16 cellular contexts compared by ENCODE assay signal in genomic region chr13:80945328-80945727, GRCh38.
DNase-seq lines count a peak whose midpoint lies in the region; ATAC-seq and TF ChIP-seq lines count a peak whose summit lies in the region.
"Had no signal": no experiment of that assay in that cellular context is flagged by ENCODE, and none has a peak within 500 bp of the region (broad histone marks: within the 10 kb centered on the region; RNA-seq: fewer than 3 reads in every experiment).

No MANE protein-coding gene starts in this region.

- H2AFZ ChIP-seq in smooth muscle cell (ENCODE audit: low read depth): peak overlapping the region; percentile 80
- H2AFZ ChIP-seq: parathyroid adenoma had no signal

- no peaks in the 10 kb centered on the region for H3K36me3 ChIP-seq in left ventricle myocardium inferior
- H3K36me3 ChIP-seq in smooth muscle cell (ENCODE audit: low read depth): no peaks in the 10 kb centered on the region
- no peaks in the 10 kb centered on the region for H3K36me3 ChIP-seq in aorta (ENCODE audit: control insufficient read depth in 1 of 2, insufficient read depth in 2 of 2, low read length in 1 of 2)
- H3K36me3 ChIP-seq: heart left ventricle, uterus had no signal

- peaks cover 6% of the 10 kb centered on the region for H3K9me3 ChIP-seq in left ventricle myocardium inferior (replicated peaks)
- H3K9me3 ChIP-seq in smooth muscle cell (replicated peaks; ENCODE audit: low read depth): no peaks in the 10 kb centered on the region
- H3K9me3 ChIP-seq in aorta (ENCODE audit: control insufficient read depth, low read length): no peaks in the 10 kb centered on the region
- H3K9me3 ChIP-seq: uterus had no signal

- TF ChIP-seq CTCF in left ventricle myocardium inferior (IDR thresholded peaks at IDR 0.05; ENCODE audit: borderline replicate concordance) (no peak), smooth muscle cell (IDR thresholded peaks at IDR 0.05; ENCODE audit: borderline replicate concordance, insufficient read depth, poor library complexity, severe bottlenecking) (no peak)

- no peaks in the 10 kb centered on the region for H4K20me1 ChIP-seq in smooth muscle cell (ENCODE audit: low read depth)

- no peak overlapping the region for H3K4me3 Mint-ChIP-seq in activated CD4-positive, alpha-beta memory T cell treated with anti-CD3 and anti-CD28 coated beads for 36 hours
- H3K4me3 Mint-ChIP-seq: activated CD4-positive, alpha-beta T cell treated with anti-CD3 and anti-CD28 coated beads, Interleukin-2, amount 10 ng/mL, durations not matched to agents 24 days and 14 days; stimulated activated effector memory CD8-positive, alpha-beta T cell treated with anti-CD3 and anti-CD28 coated beads, Interleukin-12 subunit alpha, Interleukin-12 subunit beta, amount 100 ng/mL, for 72 hours had no signal

- 20% methylated on average over 3 of the region's 3 CpGs for WGBS in smooth muscle cell (ENCODE audit: low lambda C conversion rate)
- WGBS in aorta, 2 donors: 74 to 77% methylated on average over 3 of the region's 3 CpGs

- no peak overlapping the region for H3K9ac ChIP-seq in smooth muscle cell (ENCODE audit: low read depth)
- H3K9ac ChIP-seq: parathyroid adenoma had no signal

- H3K4me1 ChIP-seq in left ventricle myocardium inferior (no peaks in the 10 kb centered on the region), smooth muscle cell (ENCODE audit: low read depth) (peaks cover 20% of the 10 kb centered on the region), aorta (ENCODE audit: control insufficient read depth in 1 of 2, insufficient read depth in 2 of 2, low read length in 2 of 2) (no peaks in the 10 kb centered on the region)
- H3K4me1 ChIP-seq: heart left ventricle, parathyroid adenoma, uterus had no signal

- peaks cover 3% of the 10 kb centered on the region for H3K9me3 Mint-ChIP-seq in activated CD4-positive, alpha-beta memory T cell treated with anti-CD3 and anti-CD28 coated beads for 36 hours
- H3K9me3 Mint-ChIP-seq: activated CD4-positive, alpha-beta T cell treated with anti-CD3 and anti-CD28 coated beads, Interleukin-2, amount 10 ng/mL, durations not matched to agents 24 days and 14 days had no signal

- H3K4me2 ChIP-seq in smooth muscle cell: no peak overlapping the region

- intact Hi-C loops in Right ventricle myocardium inferior (cut with DNase I) (no loop called here), left ventricle myocardium inferior (cut with micrococcal nuclease) (no loop called here), aorta (cut with DNase I) (no loop called here)
- intact Hi-C loops in activated CD4-positive, alpha-beta memory T cell treated with anti-CD3 and anti-CD28 coated beads for 36 hours (cut with micrococcal nuclease): no loop called here

- POLR2A ChIA-PET in activated CD4-positive, alpha-beta memory T cell treated with anti-CD3 and anti-CD28 coated beads for 36 hours (lab: Charles Lee): no interaction called here

- no peak overlapping the region for H3K27ac ChIP-seq in left ventricle myocardium inferior (replicated peaks)
- H3K27ac ChIP-seq in smooth muscle cell (ENCODE audit: low read depth): no peak overlapping the region
- no peak overlapping the region for H3K27ac ChIP-seq in aorta (ENCODE audit: low read depth in 1 of 2, low read length in 2 of 2)
- H3K27ac ChIP-seq: heart left ventricle, parathyroid adenoma, uterus had no signal

- no peaks in the 10 kb centered on the region for H3K4me1 Mint-ChIP-seq in activated CD4-positive, alpha-beta memory T cell treated with anti-CD3 and anti-CD28 coated beads for 36 hours (ENCODE audit: low read depth)
- H3K4me1 Mint-ChIP-seq: activated CD4-positive, alpha-beta T cell treated with anti-CD3 and anti-CD28 coated beads, Interleukin-2, amount 10 ng/mL, durations not matched to agents 24 days and 14 days; stimulated activated effector memory CD8-positive, alpha-beta T cell treated with anti-CD3 and anti-CD28 coated beads, Interleukin-12 subunit alpha, Interleukin-12 subunit beta, amount 100 ng/mL, for 72 hours had no signal

- DNase-seq in Right ventricle myocardium inferior (ENCODE audit: missing footprints): peak; percentile 53
- no peak for DNase-seq in left ventricle myocardium inferior
- DNase-seq in astrocyte of the hippocampus (ENCODE audit: low read depth, low spot score): peak; percentile 16
- DNase-seq in islet precursor cell: peak; percentile 88
- no peak for DNase-seq in smooth muscle cell (lab: John Stamatoyannopoulos, UW; ENCODE audit: unreplicated experiment)
- no peak for DNase-seq in activated CD4-positive, alpha-beta memory T cell treated with anti-CD3 and anti-CD28 coated beads for 36 hours
- DNase-seq in aorta: no peak
- DNase-seq: activated CD4-positive, alpha-beta T cell treated with anti-CD3 and anti-CD28 coated beads, Interleukin-2, amount 10 ng/mL, durations not matched to agents 24 days and 14 days; Karpas-422; NCI-H2029; stimulated activated CD4-positive, alpha-beta T cell treated with anti-CD3 and anti-CD28 coated beads, Interleukin-1b, Interleukin-23, amount 100 ng/mL, for 48 hours; uterus had no signal

- H3F3A ChIP-seq in smooth muscle cell (ENCODE audit: low read depth): no peaks in the 10 kb centered on the region

- CTCF ChIA-PET in activated CD4-positive, alpha-beta memory T cell treated with anti-CD3 and anti-CD28 coated beads for 36 hours (lab: Charles Lee): no interaction called here

- H3K79me2 ChIP-seq in smooth muscle cell (ENCODE audit: low read depth): no peaks in the 10 kb centered on the region
- H3K79me2 ChIP-seq: parathyroid adenoma had no signal

- no peak for ATAC-seq in Right ventricle myocardium inferior
- no peak for ATAC-seq in HG03045 (IDR thresholded peaks at IDR 0.05; ENCODE audit: unreplicated experiment)
- no peak for ATAC-seq in aorta (ENCODE audit: low FRiP score)
- ATAC-seq: stimulated activated effector memory CD8-positive, alpha-beta T cell treated with anti-CD3 and anti-CD28 coated beads, Interleukin-12 subunit alpha, Interleukin-12 subunit beta, amount 100 ng/mL, for 72 hours had no signal

- no peak overlapping the region for H3K27ac Mint-ChIP-seq in activated CD4-positive, alpha-beta memory T cell treated with anti-CD3 and anti-CD28 coated beads for 36 hours
- H3K27ac Mint-ChIP-seq: activated CD4-positive, alpha-beta T cell treated with anti-CD3 and anti-CD28 coated beads, Interleukin-2, amount 10 ng/mL, durations not matched to agents 24 days and 14 days; stimulated activated effector memory CD8-positive, alpha-beta T cell treated with anti-CD3 and anti-CD28 coated beads, Interleukin-12 subunit alpha, Interleukin-12 subunit beta, amount 100 ng/mL, for 72 hours had no signal

- no peak overlapping the region for H3K4me3 ChIP-seq in left ventricle myocardium inferior
- H3K4me3 ChIP-seq in smooth muscle cell: no peak overlapping the region
- H3K4me3 ChIP-seq in aorta (ENCODE audit: low read length in 2 of 2): no peak overlapping the region
- H3K4me3 ChIP-seq: heart left ventricle, uterus had no signal

- no peaks in the 10 kb centered on the region for H3K36me3 Mint-ChIP-seq in activated CD4-positive, alpha-beta memory T cell treated with anti-CD3 and anti-CD28 coated beads for 36 hours
- H3K36me3 Mint-ChIP-seq: stimulated activated effector memory CD8-positive, alpha-beta T cell treated with anti-CD3 and anti-CD28 coated beads, Interleukin-12 subunit alpha, Interleukin-12 subunit beta, amount 100 ng/mL, for 72 hours had no signal

- no peaks in the 10 kb centered on the region for H3K27me3 Mint-ChIP-seq in activated CD4-positive, alpha-beta memory T cell treated with anti-CD3 and anti-CD28 coated beads for 36 hours
- H3K27me3 Mint-ChIP-seq: activated CD4-positive, alpha-beta T cell treated with anti-CD3 and anti-CD28 coated beads, Interleukin-2, amount 10 ng/mL, durations not matched to agents 24 days and 14 days had no signal

- H3K27me3 ChIP-seq in left ventricle myocardium inferior (ENCODE audit: low read depth) (no peaks in the 10 kb centered on the region), smooth muscle cell (ENCODE audit: low read depth) (no peaks in the 10 kb centered on the region), aorta (ENCODE audit: control insufficient read depth in 1 of 2, insufficient read depth in 2 of 2, low read length in 1 of 2) (no peaks in the 10 kb centered on the region)
- H3K27me3 ChIP-seq: heart left ventricle, uterus had no signal

Comparison
In these comparisons a context has a peak if more than half of its experiments do, and no peak if none do; other contexts are left out.
1. DNase-seq: peak in Right ventricle myocardium inferior (single experiment), astrocyte of the hippocampus (single experiment) and islet precursor cell (single experiment); none in left ventricle myocardium inferior (single experiment), smooth muscle cell (single experiment), activated CD4-positive, alpha-beta memory T cell treated with anti-CD3 and anti-CD28 coated beads for 36 hours (single experiment) and aorta (0 of 2).